Comparison of ENCODE assay signal across 1 cellular context in genomic region chr22:36828815-36829214, GRCh38.
TF ChIP-seq lines count a peak whose summit lies in the region.

No MANE protein-coding gene starts in this region.

TF ChIP-seq in H1, 55 proteins besides CTCF, POLR2A, EP300 and RAD21:
- TF ChIP-seq JUND (IDR thresholded peaks at IDR 0.05; ENCODE audit: low read length) (peak; percentile 74), SRF (IDR thresholded peaks at IDR 0.05; ENCODE audit: low read depth, low read length) (no peak), MAX (IDR thresholded peaks at IDR 0.05) (0 out of 2 replicates have a peak, but pooled peaks have one; percentile 17), SP1 (IDR thresholded peaks at IDR 0.05; ENCODE audit: low read depth, low read length) (no peak), SIX5 (IDR thresholded peaks at IDR 0.05; ENCODE audit: low read depth, low read length) (no peak)
